ENCODE assay signal across 14 cellular contexts in the genomic region with DNA sequence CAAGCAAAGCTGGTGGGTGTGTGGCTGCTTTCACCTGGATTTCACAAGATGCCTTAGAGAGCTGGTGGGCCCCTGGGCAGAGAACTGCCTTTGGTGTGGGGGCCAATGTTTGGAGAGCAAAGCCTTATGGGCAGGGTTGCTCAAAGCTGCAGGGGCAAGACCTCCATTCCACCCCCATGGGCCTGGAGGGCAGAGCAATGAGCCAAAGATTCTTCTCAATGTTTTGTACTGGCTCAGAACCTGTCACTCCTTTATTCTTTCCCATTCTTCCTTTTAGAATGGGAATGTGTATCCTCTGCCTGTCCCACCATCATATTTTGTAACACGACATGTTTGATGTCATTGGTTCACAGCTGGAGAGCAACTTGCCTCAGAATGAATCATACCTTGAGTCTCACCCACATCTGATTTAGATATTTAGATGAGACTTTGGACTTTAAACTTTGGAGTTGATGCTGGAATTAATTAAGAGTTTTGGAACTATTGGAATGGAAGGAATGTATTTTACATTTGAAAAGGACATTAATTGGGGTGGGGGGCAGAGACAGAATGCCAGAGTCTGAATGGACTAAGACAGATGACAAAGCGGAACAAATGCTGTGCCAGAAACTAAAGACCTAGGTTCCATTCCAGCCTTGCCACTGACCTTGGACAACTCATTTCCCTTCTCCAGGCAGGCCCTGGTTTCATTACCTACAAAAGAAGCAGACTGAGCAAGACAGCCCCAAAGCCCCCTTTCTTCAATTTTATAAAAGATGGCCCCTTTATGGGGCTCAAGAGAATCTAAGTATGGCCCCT.
DNase-seq lines count a peak whose midpoint lies in the region; ATAC-seq, FAIRE-seq and TF ChIP-seq lines count a peak whose summit lies in the region.
"Had no signal": no experiment of that assay in that cellular context is flagged by ENCODE, and none has a peak within 500 bp of the region (broad histone marks: within the 10 kb centered on the region; RNA-seq: fewer than 3 reads in every experiment).

No MANE protein-coding gene starts in this region.

- no peak for FAIRE-seq in A549 (lab: Jason Lieb, UNC)

- TF ChIP-seq CTCF in A549 (IDR thresholded peaks at IDR 0.05): no peak
- TF ChIP-seq CTCF in breast epithelium (IDR thresholded peaks at IDR 0.05): no peak
- TF ChIP-seq CTCF in neural crest cell (conservative IDR thresholded peaks at IDR 0.05): no peak
- no peak for TF ChIP-seq CTCF in GM13976 (IDR thresholded peaks at IDR 0.05; ENCODE audit: borderline replicate concordance, control extremely low read depth, extremely low read depth, insufficient read depth, missing control alignments)

- no peaks in the 10 kb centered on the region for H3K27me3 Mint-ChIP-seq in neural crest cell (ENCODE audit: low read depth)

- 28% methylated on average over 2 of the region's 2 CpGs for WGBS in A549 (ENCODE audit: missing lambda C conversion rate)

- peaks cover 14% of the 10 kb centered on the region; the same call in 2 of the 3 replicates for H3K4me1 ChIP-seq in A549
- peaks cover 0 to 4% of the 10 kb centered on the region in 2 donors for H3K4me1 ChIP-seq in breast epithelium
- H3K4me1 ChIP-seq: uterus had no signal

- DNase-seq in A549 (ENCODE audit: low read depth in 1 of 2, low spot score in 1 of 2): peak in 1 of 2 experiments; percentile 33
- peak; percentile 26 for DNase-seq in HCEC 1CT
- peak in 1 of 2 donors; percentile 63 for DNase-seq in breast epithelium (ENCODE audit: low spot score in 2 of 2)
- no peak for DNase-seq in neural crest cell (ENCODE audit: low read depth, low spot score)
- no peak for DNase-seq in GM13976 (ENCODE audit: low spot score)
- DNase-seq in amniotic stem cell (lab: John Stamatoyannopoulos, UW): no peak
- no peak for DNase-seq in GOT3 (lab: John Stamatoyannopoulos, UW)
- DNase-seq: activated T-cell treated with anti-CD3 and anti-CD28 coated beads, Interleukin-2, amount 50 U/mL, for 72 hours; C1 segment of cervical spinal cord; NCI-H1105; NCI-H524 treated with DMSO at 0.1 percent for 48 hours; uterus had no signal

- peak overlapping the region; percentile 36 for H3K27ac Mint-ChIP-seq in neural crest cell (ENCODE audit: unreplicated experiment)

- ATAC-seq in A549: no peak
- ATAC-seq in HG03196 (IDR thresholded peaks at IDR 0.05; ENCODE audit: unreplicated experiment): no peak
- ATAC-seq: activated T-cell treated with anti-CD3 and anti-CD28 coated beads, Interleukin-2, amount 50 U/mL, for 72 hours had no signal

- no peak overlapping the region for H3K4me3 Mint-ChIP-seq in neural crest cell
- H3K4me3 Mint-ChIP-seq: activated T-cell treated with anti-CD3 and anti-CD28 coated beads, Interleukin-2, amount 50 U/mL, for 72 hours had no signal

- no peaks in the 10 kb centered on the region for H3K36me3 Mint-ChIP-seq in neural crest cell (ENCODE audit: low read depth)

- TF ChIP-seq RAD21 in A549 (conservative IDR thresholded peaks at IDR 0.05 in 1 of 2, IDR thresholded peaks at IDR 0.05 in 1 of 2): no peak

- peaks cover 60% of the 10 kb centered on the region for H3K4me1 Mint-ChIP-seq in neural crest cell

- no peaks in the 10 kb centered on the region for H3K27me3 ChIP-seq in breast epithelium
- H3K27me3 ChIP-seq: cardiac muscle cell, uterus had no signal

- no peak for TF ChIP-seq POLR2A in A549 (IDR thresholded peaks at IDR 0.05; ENCODE audit: low read length)
- no peak for TF ChIP-seq POLR2A in breast epithelium (IDR thresholded peaks at IDR 0.05)

- POLR2A ChIA-PET in A549 (lab: Yijun Ruan, JAX): no interaction called here

- H3K4me3 ChIP-seq in A549 (no peak overlapping the region), breast epithelium (no peak overlapping the region)
- H3K4me3 ChIP-seq: cardiac muscle cell, uterus had no signal

- H3K9me3 ChIP-seq in A549 (no peaks in the 10 kb centered on the region), breast epithelium (no peaks in the 10 kb centered on the region)
- H3K9me3 ChIP-seq: uterus had no signal

- CTCF ChIA-PET in A549 (lab: Yijun Ruan, JAX): no interaction called here

- TF ChIP-seq EP300 in A549 (IDR thresholded peaks at IDR 0.05): no peak

- intact Hi-C loops in breast epithelium (cut with DNase I; ENCODE audit: low total_unique reads): no loop called here

- H3K9me3 Mint-ChIP-seq in neural crest cell: no peaks in the 10 kb centered on the region
- H3K9me3 Mint-ChIP-seq: activated T-cell treated with anti-CD3 and anti-CD28 coated beads, Interleukin-2, amount 50 U/mL, for 72 hours had no signal

- no peaks in the 10 kb centered on the region for H3K36me3 ChIP-seq in breast epithelium
- H3K36me3 ChIP-seq: cardiac muscle cell, uterus had no signal

- peak overlapping the region in 1 of 2 experiments; percentile 45; a peak in 1 of 6 replicates for H3K27ac ChIP-seq in A549
- peak overlapping the region; percentile 60 to 70 for H3K27ac ChIP-seq in breast epithelium
- H3K27ac ChIP-seq: cardiac muscle cell had no signal

- in situ Hi-C loops in GM13976 (cut with MboI; ENCODE audit: low sequenced_read_pairs, unreplicated experiment): no loop called here

- H3K4me2 ChIP-seq in A549: peak overlapping the region; percentile 9; the same call in 2 of the 3 replicates

TF ChIP-seq in A549, 52 proteins besides CTCF, POLR2A, EP300 and RAD21:
- no peak for TF ChIP-seq FOSL2 (IDR thresholded peaks at IDR 0.05)
- TF ChIP-seq FOSL2 (CRISPR knock-in tag; IDR thresholded peaks at IDR 0.05): peak; percentile 30; the same call in 1 of the 2 replicates
- no peak for TF ChIP-seq PHF8 (IDR thresholded peaks at IDR 0.05; ENCODE audit: borderline replicate concordance, low read depth)
